ENCODE assay signal across 37 cellular contexts in the genomic region with DNA sequence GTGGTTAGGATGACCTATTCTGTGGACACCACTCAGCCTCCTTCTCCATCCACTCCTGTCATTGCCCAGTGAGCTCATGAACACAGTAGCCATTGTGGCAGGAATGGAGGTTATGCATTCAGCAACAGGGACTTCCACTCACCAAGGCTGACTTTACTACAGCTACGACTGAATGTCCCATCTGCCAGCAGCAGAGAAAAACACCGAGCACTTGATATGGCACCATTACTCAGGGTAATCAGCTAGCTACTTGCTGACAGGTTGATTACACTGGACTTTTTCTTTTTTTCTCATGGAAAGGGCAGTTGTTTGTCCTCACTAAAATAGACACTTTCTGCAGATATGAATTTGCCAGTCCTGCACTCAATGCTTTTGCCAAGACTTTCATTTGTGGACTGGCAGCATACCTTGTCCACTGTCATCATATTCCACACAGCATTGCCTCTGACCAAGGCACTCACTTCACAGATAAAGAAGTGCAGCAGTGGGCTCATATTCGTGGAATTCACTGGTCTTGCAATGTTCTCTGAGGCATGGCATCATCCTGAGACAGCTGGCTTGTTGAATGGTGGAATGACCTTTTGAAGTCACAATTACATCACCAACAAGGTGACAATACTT. TPM values are rescaled to one million over a fixed set of nuclear protein-coding genes. Genes with fewer than 3 reads are reported as not detected.
"Had no signal": no experiment of that assay in that cellular context is flagged by ENCODE, and none has a peak within 500 bp of the region (broad histone marks: within the 10 kb centered on the region; RNA-seq: fewer than 3 reads in every experiment).

No MANE protein-coding gene starts in this region.

- H3K27ac ChIP-seq: adrenal gland, ascending aorta, body of pancreas, brain microvascular endothelial cell, breast epithelium, cardiac muscle cell had no signal

- H3K9me3 ChIP-seq: adrenal gland, ascending aorta, body of pancreas, breast epithelium had no signal

- H3K4me1 ChIP-seq: adrenal gland, ascending aorta, breast epithelium had no signal

- ATAC-seq: activated naive CD4-positive, alpha-beta T cell treated with anti-CD3 and anti-CD28 coated beads, Interleukin-2, amount 50 U/mL, for 72 hours; activated naive CD8-positive, alpha-beta T cell treated with anti-CD3 and anti-CD28 coated beads, Interleukin-2, amount 50 U/mL, for 24 hours; activated T-cell treated with anti-CD3 and anti-CD28 coated beads, Interleukin-2, amount 50 U/mL, for 4 hours; activated T-cell treated with anti-CD3 and anti-CD28 coated beads, Interleukin-2, amount 50 U/mL, for 72 hours; activated T-helper 17 cell treated with anti-CD3 and anti-CD28 coated beads, Interleukin-2, amount 50 U/mL, for 72 hours; body of pancreas had no signal

- H3K36me3 ChIP-seq: adrenal gland, ascending aorta, brain microvascular endothelial cell, breast epithelium, cardiac muscle cell had no signal

- H3K4me3 ChIP-seq: adrenal gland, ascending aorta, body of pancreas, breast epithelium, cardiac muscle cell had no signal

- H3K27me3 ChIP-seq: adrenal gland, ascending aorta, body of pancreas, brain microvascular endothelial cell, breast epithelium, cardiac muscle cell had no signal

- DNase-seq: activated effector memory CD4-positive, alpha-beta T cell treated with anti-CD3 and anti-CD28 coated beads, Interleukin-2, amount 50 U/mL, for 16 hours; activated effector memory CD4-positive, alpha-beta T cell treated with Interleukin-2 at 50 U/mL for 16 hours; activated gamma-delta T cell; activated gamma-delta T cell treated with Interleukin-2 at 50 U/mL for 16 hours; activated naive CD4-positive, alpha-beta T cell; activated naive CD4-positive, alpha-beta T cell treated with anti-CD3 and anti-CD28 coated beads for 36 hours; activated naive CD4-positive, alpha-beta T cell treated with anti-CD3 and anti-CD28 coated beads, Interleukin-2, amount 10 ng/mL, durations not matched to agents 7 days and 5 days; activated naive CD4-positive, alpha-beta T cell treated with anti-CD3 and anti-CD28 coated beads, Interleukin-2, amount 50 U/mL, for 16 hours; activated naive CD4-positive, alpha-beta T cell treated with Interleukin-2 at 50 U/mL for 16 hours; activated naive CD8-positive, alpha-beta T cell treated with anti-CD3 and anti-CD28 coated beads for 36 hours; activated naive CD8-positive, alpha-beta T cell treated with anti-CD3 and anti-CD28 coated beads, Interleukin-2, amount 10 ng/mL, durations not matched to agents 7 days and 5 days; activated naive CD8-positive, alpha-beta T cell treated with anti-CD3 and anti-CD28 coated beads, Interleukin-2, amount 50 U/mL, for 24 hours; activated T-cell treated with anti-CD3 and anti-CD28 coated beads for 4 hours; activated T-cell treated with anti-CD3 and anti-CD28 coated beads, Interleukin-2, amount 50 U/mL, for 1 hour; activated T-cell treated with anti-CD3 and anti-CD28 coated beads, Interleukin-2, amount 50 U/mL, for 24 hours; activated T-cell treated with anti-CD3 and anti-CD28 coated beads, Interleukin-2, amount 50 U/mL, for 4 hours; activated T-cell treated with anti-CD3 and anti-CD28 coated beads, Interleukin-2, amount 50 U/mL, for 48 hours; activated T-cell treated with anti-CD3 and anti-CD28 coated beads, Interleukin-2, amount 50 U/mL, for 72 hours; adrenal gland; amniotic stem cell; amygdala; anterior cingulate cortex; aorta; body of pancreas; brain microvascular endothelial cell; caudate nucleus; central memory CD4-positive, alpha-beta T cell; cerebellar nuclear complex had no signal

RNA-seq across cellular contexts. Expression of a gene that starts 37.3 kb away (rescaled TPM):
- total RNA-seq: activated naive CD4-positive, alpha-beta T cell treated with anti-CD3 and anti-CD28 coated beads for 36 hours; activated naive CD4-positive, alpha-beta T cell treated with anti-CD3 and anti-CD28 coated beads, Interleukin-2, amount 50 U/mL, for 72 hours; activated naive CD8-positive, alpha-beta T cell treated with anti-CD3 and anti-CD28 coated beads for 36 hours; activated naive CD8-positive, alpha-beta T cell treated with anti-CD3 and anti-CD28 coated beads, Interleukin-2, amount 10 ng/mL, durations not matched to agents 7 days and 5 days; activated T-cell treated with anti-CD3 and anti-CD28 coated beads, Interleukin-2, amount 50 U/mL, for 72 hours; activated T-helper 1 cell treated with anti-CD3 and anti-CD28 coated beads, Interleukin-12 subunit alpha, Interleukin-12 subunit beta, Interleukin-2, Interleukin-4 antibody, amounts not matched to agents 30 ng/mL and 10 ng/mL and 1 ng/mL, durations not matched to agents 14 hours and 24 hours and 36 hours; activated T-helper 17 cell treated with anti-CD3 and anti-CD28 coated beads, Interleukin-2, amount 50 U/mL, for 72 hours; activated T-helper 2 cell treated with anti-CD3 and anti-CD28 coated beads, Interferon-gamma antibody, Interleukin-2, Interleukin-4, amounts not matched to agents 10 μg/mL and 5 μg/mL and 100 μg/mL, durations not matched to agents 14 hours and 24 hours and 36 hours; aorta; body of pancreas; breast epithelium; bronchial epithelial cell; cardiac muscle cell; cerebellum had no signal
- polyA plus RNA-seq: aorta, cardiac muscle cell had no signal
